ENCODE assay signal across 3 cellular contexts in genomic region chr12:132530851-132531250, GRCh38.
"Had no signal": no experiment of that assay in that cellular context is flagged by ENCODE, and none has a peak within 500 bp of the region (broad histone marks: within the 10 kb centered on the region; RNA-seq: fewer than 3 reads in every experiment).

No MANE protein-coding gene starts in this region.

- ATAC-seq: GM12878 had no signal

- DNase-seq: GDM1, GF-D8 had no signal

- H3K4me3 ChIP-seq: GM12878 had no signal
